In genomic region chr3:48847053-48847585, GRCh38 we compare ENCODE assay signal across 8 cellular contexts.
DNase-seq lines count a peak whose midpoint lies in the region; ATAC-seq and TF ChIP-seq lines count a peak whose summit lies in the region.

No MANE protein-coding gene starts in this region.

- in situ Hi-C loops in T47D (cut with HindIII; ENCODE audit: low pct_unique_long_range_greater_than_20kb, low sequenced_read_pairs), result no loop called here

- ATAC-seq in HG02798 (IDR thresholded peaks at IDR 0.05; ENCODE audit: poor library complexity, unreplicated experiment), result peak; percentile 29

- TF ChIP-seq CTCF in GM12865 (IDR thresholded peaks at IDR 0.05; ENCODE audit: insufficient read depth, low read depth, low read length, missing control alignments) (no peak), WERI-Rb-1 (IDR thresholded peaks at IDR 0.05; ENCODE audit: low read depth, low read length) (no peak)

- H3K27me3 ChIP-seq in WERI-Rb-1 (ENCODE audit: insufficient read depth, low read depth, severe bottlenecking) (no peaks in the 10 kb centered on the region), iPS-18a (ENCODE audit: control insufficient read depth, insufficient read depth, low read length) (peaks cover 17% of the 10 kb centered on the region)

- DNase-seq in GM12865 (ENCODE audit: low read depth), result peak; percentile 70
- peak; percentile 2 to 39 for DNase-seq in NCI-H1930 (lab: John Stamatoyannopoulos, UW)
- DNase-seq in WERI-Rb-1, result peak; percentile 77
- DNase-seq in T47D (ENCODE audit: low read depth in 1 of 2, low spot score in 1 of 2), result peak; percentile 41 to 84
- DNase-seq in skeletal muscle cell (ENCODE audit: low read depth), result peak; percentile 35
- DNase-seq in NCI-H1694 (lab: John Stamatoyannopoulos, UW), result no peak

- H3K4me1 ChIP-seq in iPS-18a (ENCODE audit: control insufficient read depth, low read depth, low read length), result no peaks in the 10 kb centered on the region

- H3K36me3 ChIP-seq in WERI-Rb-1, result peaks cover 6% of the 10 kb centered on the region
- H3K36me3 ChIP-seq in iPS-18a (ENCODE audit: control insufficient read depth, low read depth, low read length), result no peaks in the 10 kb centered on the region

- peak overlapping the region; percentile 25 for H3K9ac ChIP-seq in iPS-18a (ENCODE audit: low read length)

- H3K27ac ChIP-seq in WERI-Rb-1 (peak overlapping the region; percentile 83), iPS-18a (ENCODE audit: low read length) (no peak overlapping the region)

- H3K4me3 ChIP-seq in GM12865 (ENCODE audit: low read depth, low read length) (peak overlapping the region; percentile 86), WERI-Rb-1 (ENCODE audit: low read depth, low read length) (peak overlapping the region; percentile 61), iPS-18a (ENCODE audit: low read length) (peak overlapping the region; percentile 77), skeletal muscle cell (ENCODE audit: low read depth, low read length) (peak overlapping the region; percentile 84)

- no peaks in the 10 kb centered on the region for H3K9me3 ChIP-seq in WERI-Rb-1 (ENCODE audit: severe bottlenecking)
- H3K9me3 ChIP-seq in iPS-18a (ENCODE audit: control insufficient read depth, low read depth, low read length), result no peaks in the 10 kb centered on the region
